ENCODE assay signal across 21 cellular contexts in the genomic region with DNA sequence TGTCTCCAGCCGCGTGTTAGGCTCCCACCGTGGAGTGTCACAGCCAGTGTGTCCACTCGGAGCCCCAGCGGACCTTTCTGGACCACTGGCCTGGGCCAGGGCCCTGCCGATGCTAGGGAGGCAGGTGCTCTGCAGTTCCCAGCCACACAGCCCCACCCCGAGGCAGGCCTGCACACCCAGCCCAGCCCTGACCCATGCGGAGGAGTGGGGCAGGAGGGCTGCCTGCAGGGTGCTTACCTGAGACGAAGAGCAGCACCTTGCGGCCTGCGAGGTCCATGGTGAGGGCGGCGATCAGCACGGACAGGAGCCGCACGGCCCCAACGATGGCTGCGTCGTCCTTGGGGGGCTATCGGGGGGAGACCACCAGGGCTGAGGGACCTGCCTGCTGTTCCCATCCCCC. TPM values are rescaled to one million over a fixed set of nuclear protein-coding genes. Genes with fewer than 3 reads are reported as not detected.
DNase-seq lines count a peak whose midpoint lies in the region; ATAC-seq, FAIRE-seq and TF ChIP-seq lines count a peak whose summit lies in the region.
"Had no signal": no experiment of that assay in that cellular context is flagged by ENCODE, and none has a peak within 500 bp of the region (broad histone marks: within the 10 kb centered on the region; RNA-seq: fewer than 3 reads in every experiment).

No MANE protein-coding gene starts in this region.

- POLR2A ChIA-PET in HepG2 (lab: Yijun Ruan, JAX), result no interaction called here
- POLR2A ChIA-PET in MCF 10A (lab: Yijun Ruan, JAX), result no interaction called here

- H4K8ac ChIP-seq in neuronal stem cell (ENCODE audit: low read depth, low read length), result no peak overlapping the region

- H2BK5ac ChIP-seq in neuronal stem cell (ENCODE audit: low read length), result no peak overlapping the region

- TF ChIP-seq EP300 in HepG2 (IDR thresholded peaks at IDR 0.05; ENCODE audit: low read depth in 2 of 2, low read length in 2 of 2) (no peak), HepG2 (CRISPR knock-in tag; IDR thresholded peaks at IDR 0.05; ENCODE audit: borderline replicate concordance) (no peak)

- H3K79me2 ChIP-seq in HepG2 (ENCODE audit: insufficient read depth, low read length), result no peaks in the 10 kb centered on the region

- H3K4me1 ChIP-seq in HepG2 (ENCODE audit: insufficient read depth, low read length), result peaks cover 24% of the 10 kb centered on the region
- H3K4me1 ChIP-seq in right lobe of liver, result peaks cover 0 to 11% (median 0%) of the 10 kb centered on the region in 4 donors
- H3K4me1 ChIP-seq in neuronal stem cell (ENCODE audit: control insufficient read depth in 2 of 2, insufficient read depth in 1 of 2, low read depth in 1 of 2, low read length in 2 of 2), result peaks cover 4 to 8% of the 10 kb centered on the region in 2 donors

- no peaks in the 10 kb centered on the region for H3K4me1 Mint-ChIP-seq in MCF 10A (ENCODE audit: insufficient read depth, unreplicated experiment)
- H3K4me1 Mint-ChIP-seq: CD4-positive, alpha-beta memory T cell had no signal

- no peak overlapping the region for H2BK120ac ChIP-seq in neuronal stem cell (ENCODE audit: low read depth, low read length)

- no peak for FAIRE-seq in HepG2 (lab: Jason Lieb, UNC)
- FAIRE-seq: GM19239 had no signal

- no peaks in the 10 kb centered on the region for H3K27me3 Mint-ChIP-seq in MCF 10A (ENCODE audit: insufficient read depth, unreplicated experiment)
- H3K27me3 Mint-ChIP-seq: CD4-positive, alpha-beta memory T cell had no signal

- H3K36me3 ChIP-seq in HepG2 (replicated peaks in 1 of 2; ENCODE audit: control insufficient read depth in 1 of 2, insufficient read depth in 2 of 2, low read length in 2 of 2) (peaks cover 2 to 3% of the 10 kb centered on the region in 2 experiments; a peak in 1 of 5 replicates), right lobe of liver (peaks cover 0 to 7% (median 0%) of the 10 kb centered on the region in 4 donors), neuronal stem cell (replicated peaks in 1 of 2; ENCODE audit: control insufficient read depth in 2 of 2, insufficient read depth in 2 of 2, low read length in 2 of 2) (peaks cover 14 to 54% of the 10 kb centered on the region in 2 donors)

- TF ChIP-seq POLR2A in HepG2 (IDR thresholded peaks at IDR 0.05; ENCODE audit: insufficient read depth in 1 of 2, low read depth in 2 of 2, low read length in 2 of 2) (no peak), right lobe of liver (IDR thresholded peaks at IDR 0.05) (no peak)

- H3K79me1 ChIP-seq in neuronal stem cell (ENCODE audit: low read depth, low read length), result peaks cover 8% of the 10 kb centered on the region

- no peak for TF ChIP-seq RAD21 in HepG2 (CRISPR knock-in tag; IDR thresholded peaks at IDR 0.05)

- 0 out of 2 replicates have a peak, but pooled peaks cover 2% of the 10 kb centered on the region for H4K20me1 ChIP-seq in HepG2 (ENCODE audit: insufficient read depth, low read length)

- peak overlapping the region; percentile 72 for H4K91ac ChIP-seq in neuronal stem cell (ENCODE audit: low read depth, low read length, poor library complexity)

- in situ Hi-C loops in HepG2 (cut with HindIII; ENCODE audit: extremely low pct_ligation_motif_present, low pct_unique_long_range_greater_than_20kb), result no loop called here

- 98% methylated on average over 9 of the region's 20 CpGs for WGBS in HepG2 (ENCODE audit: low lambda C conversion rate)
- no CpG with 5 or more reads among the region's 20 CpGs for WGBS in right lobe of liver (ENCODE audit: insufficient coverage, low coverage, low lambda C conversion rate, missing lambda C conversion rate)
- no CpG with 5 or more reads among the region's 20 CpGs for WGBS in neuronal stem cell (ENCODE audit: extremely low coverage in 2 of 2, insufficient read length in 2 of 2, insufficient replicate concordance in 1 of 2), 2 donors

- H3K23ac ChIP-seq in neuronal stem cell (ENCODE audit: low read depth, low read length, poor library complexity), result peak overlapping the region; percentile 85

- H2BK12ac ChIP-seq in neuronal stem cell (ENCODE audit: low read length), result no peak overlapping the region

- ATAC-seq in HepG2 (no peak), right lobe of liver (no peak)
- ATAC-seq: PC-3, SK-N-SH treated with all-trans-retinoic acid at 6 μM for 48 hours had no signal

- H3K27ac ChIP-seq in HepG2 (ENCODE audit: extremely low read length, insufficient read depth, low read length), result no peak overlapping the region
- H3K27ac ChIP-seq in right lobe of liver, result no peak overlapping the region
- H3K27ac ChIP-seq in neuronal stem cell (replicated peaks; ENCODE audit: low read length), result no peak overlapping the region

- DNase-seq in HepG2 (ENCODE audit: low spot score) (no peak), right lobe of liver (no peak), neuronal stem cell (ENCODE audit: low spot score) (no peak), MCF 10A (ENCODE audit: unreplicated experiment) (no peak)
- DNase-seq: 8988T; CD4-positive, alpha-beta memory T cell; H9; Karpas-422; MM.1S; NCI-H1092; NCI-H1436 treated with DMSO at 0.1 percent for 48 hours; NCI-H2029; NCI-H2171; NCI-H526; PC-3; RPMI8226; SIG-M5 had no signal

- no peak for TF ChIP-seq CTCF in HepG2 (CRISPR knock-in tag; IDR thresholded peaks at IDR 0.05)
- TF ChIP-seq CTCF in right lobe of liver (IDR thresholded peaks at IDR 0.05), result no peak
- TF ChIP-seq CTCF in MCF 10A (IDR thresholded peaks at IDR 0.05; ENCODE audit: unreplicated experiment), result no peak

- no peak overlapping the region for H3K9ac ChIP-seq in HepG2 (ENCODE audit: insufficient read depth, low read depth, low read length)
- no peak overlapping the region for H3K9ac ChIP-seq in neuronal stem cell (ENCODE audit: low read depth, low read length, poor library complexity)

- intact Hi-C loops in HepG2 (cut with micrococcal nuclease; ENCODE audit: unreplicated experiment), result no loop called here
- intact Hi-C loops in right lobe of liver (cut with DNase I), result no loop called here
- intact Hi-C loops in MCF 10A (cut with micrococcal nuclease), result no loop called here

- H3K18ac ChIP-seq in neuronal stem cell (ENCODE audit: low read length), result no peak overlapping the region

- no peak overlapping the region for H3K4me3 Mint-ChIP-seq in MCF 10A (ENCODE audit: unreplicated experiment)
- H3K4me3 Mint-ChIP-seq: CD4-positive, alpha-beta memory T cell; H9 had no signal

- CTCF ChIA-PET in HepG2 (lab: Yijun Ruan, JAX; ENCODE audit: low intra/inter-chr PET ratio, low total read pairs) (no interaction called here), MCF 10A (lab: Yijun Ruan, JAX) (interaction anchor here (0.6 kb wide), 1 partner anchor 470 kb away, joined by 3 read pairs; no protein-coding TSS in a partner anchor)

- no peaks in the 10 kb centered on the region for H3K9me3 Mint-ChIP-seq in MCF 10A (ENCODE audit: unreplicated experiment)
- H3K9me3 Mint-ChIP-seq: CD4-positive, alpha-beta memory T cell; H9 had no signal

- peak overlapping the region; percentile 38 for H3K14ac ChIP-seq in neuronal stem cell (ENCODE audit: low read length)

- no peak overlapping the region for H2BK15ac ChIP-seq in neuronal stem cell (ENCODE audit: low read length)

- H3K4ac ChIP-seq in neuronal stem cell (ENCODE audit: low read length), result peak overlapping the region; percentile 6

- H3K9me3 ChIP-seq in HepG2 (ENCODE audit: low read length), result no peaks in the 10 kb centered on the region
- no peaks in the 10 kb centered on the region for H3K9me3 ChIP-seq in right lobe of liver
- H3K9me3 ChIP-seq in neuronal stem cell (replicated peaks in 1 of 2; ENCODE audit: control insufficient read depth in 2 of 2, insufficient read depth in 1 of 2, low read depth in 1 of 2, low read length in 2 of 2), result no peaks in the 10 kb centered on the region

- H3K4me3 ChIP-seq in HepG2 (replicated peaks in 1 of 3; ENCODE audit: insufficient read depth in 1 of 3, low read depth in 2 of 3, low read length in 3 of 3) (no peak overlapping the region), right lobe of liver (no peak overlapping the region), neuronal stem cell (ENCODE audit: low read length in 2 of 2) (no peak overlapping the region)

- H3K4me2 ChIP-seq in HepG2 (ENCODE audit: low read depth, low read length) (no peak overlapping the region), neuronal stem cell (ENCODE audit: insufficient read depth, low read length, poor library complexity, severe bottlenecking) (no peak overlapping the region)

- peak overlapping the region; percentile 63 for H2AK5ac ChIP-seq in neuronal stem cell (ENCODE audit: low read depth, low read length)

- H2AFZ ChIP-seq in HepG2 (ENCODE audit: low read length) (no peak overlapping the region), neuronal stem cell (ENCODE audit: low read length) (no peak overlapping the region)

- no TSS peak for BruUV-seq in HepG2 (replicated peaks; lab: Mats Ljungman, UMichigan)
- no TSS peak for BruUV-seq in MCF 10A (replicated peaks; lab: Mats Ljungman, UMichigan)

- H3K36me3 Mint-ChIP-seq in MCF 10A (ENCODE audit: insufficient read depth, unreplicated experiment), result peaks cover 6% of the 10 kb centered on the region
- H3K36me3 Mint-ChIP-seq: CD4-positive, alpha-beta memory T cell had no signal

- no peak overlapping the region for H3K27ac Mint-ChIP-seq in MCF 10A (ENCODE audit: low read depth, unreplicated experiment)
- H3K27ac Mint-ChIP-seq: H9 had no signal

- H3K27me3 ChIP-seq in HepG2 (ENCODE audit: control insufficient read depth in 1 of 2, insufficient read depth in 2 of 2, low read length in 2 of 2) (no peaks in the 10 kb centered on the region), right lobe of liver (no peaks in the 10 kb centered on the region), neuronal stem cell (ENCODE audit: control insufficient read depth in 3 of 3, insufficient read depth in 3 of 3, low read depth in 1 of 3, low read length in 3 of 3) (no peaks in the 10 kb centered on the region)

RNA-seq across cellular contexts. Expression of gene SLC2A6, which starts 5.2 kb away (rescaled TPM):
- total RNA-seq in HepG2 (2016; rRNA removed; fragmentation: Illumina TruSeq; extraction: Trizol), result 6.3 and 15.0 TPM in 2 replicates
- 1.8 and 2.0 TPM in 2 replicates for total RNA-seq in HepG2 (2016; cell fraction: cytosol; rRNA removed; fragmentation: Illumina TruSeq; extraction: Trizol; ENCODE audit: low read depth)
- total RNA-seq in HepG2 (2016; cell fraction: insoluble cytoplasmic fraction; rRNA removed; fragmentation: Illumina TruSeq; extraction: Trizol), result 5.3 and 14.9 TPM in 2 replicates
- total RNA-seq in HepG2 (2016; cell fraction: membrane; rRNA removed; fragmentation: Illumina TruSeq; extraction: Trizol), result 4.5 and 4.6 TPM in 2 replicates
- 16.5 and 16.8 TPM in 2 replicates for total RNA-seq in HepG2 (2016; cell fraction: nucleus; rRNA removed; fragmentation: Illumina TruSeq; extraction: Trizol)
- 4.1 and 9.1 TPM in 2 replicates for polyA plus RNA-seq in HepG2 (2011; rRNA removed)
- 5.0 and 5.7 TPM in 2 replicates for polyA plus RNA-seq in HepG2 (2011; cell fraction: cytosol; rRNA removed)
- 7.2 and 12.6 TPM in 2 replicates for polyA plus RNA-seq in HepG2 (2011; cell fraction: nucleus; rRNA removed)
- polyA plus RNA-seq in HepG2 (2012), result 2.1 and 4.5 TPM in 2 replicates
- polyA plus RNA-seq in HepG2 (2016; cell fraction: cytosol; fragmentation: Illumina TruSeq; extraction: Trizol; ENCODE audit: low read depth), result 1.7 and 2.0 TPM in 2 replicates
- 4.0 and 5.0 TPM in 2 replicates for polyA plus RNA-seq in HepG2 (2016; cell fraction: insoluble cytoplasmic fraction; fragmentation: Illumina TruSeq; extraction: Trizol; ENCODE audit: low read depth)
- 2.7 and 3.1 TPM in 2 replicates for polyA plus RNA-seq in HepG2 (2016; cell fraction: membrane; fragmentation: Illumina TruSeq; extraction: Trizol; ENCODE audit: low read depth)
- 22.0 and 22.4 TPM in 2 replicates for polyA plus RNA-seq in HepG2 (2016; cell fraction: nucleus; fragmentation: Illumina TruSeq; extraction: Trizol; ENCODE audit: insufficient read depth, low read depth)
- 16.3 and 18.5 TPM in 2 replicates for polyA minus RNA-seq in HepG2 (2011; rRNA and poly(A)+ RNA removed; ENCODE audit: low replicate concordance)
- 6.5 and 7.4 TPM in 2 replicates for polyA minus RNA-seq in HepG2 (2011; cell fraction: cytosol; rRNA and poly(A)+ RNA removed)
- polyA minus RNA-seq in HepG2 (2011; cell fraction: nucleus; rRNA and poly(A)+ RNA removed), result 9.1 and 12.8 TPM in 2 replicates
- 1 to 10 TPM in 5 of 6 experiments, under 1 TPM in 1; 0.88 to 6.8 (median 2.8) TPM for total RNA-seq in right lobe of liver
- polyA plus RNA-seq in neuronal stem cell (2013, experiment 1 of 2), result 3.7 TPM
- polyA plus RNA-seq in neuronal stem cell (2013, experiment 2 of 2), result 3.8 TPM
- total RNA-seq in MCF 10A (2022), result 0.32 and 0.42 TPM in 2 replicates

RNA-seq across cellular contexts. Expression of gene CACFD1, which starts 14.0 kb away (rescaled TPM):
- 8.2 and 13.8 TPM in 2 replicates for total RNA-seq in HepG2 (2016; rRNA removed; fragmentation: Illumina TruSeq; extraction: Trizol)
- total RNA-seq in HepG2 (2016; cell fraction: cytosol; rRNA removed; fragmentation: Illumina TruSeq; extraction: Trizol; ENCODE audit: low read depth), result 3.2 and 3.9 TPM in 2 replicates
- 7.9 and 15.6 TPM in 2 replicates for total RNA-seq in HepG2 (2016; cell fraction: insoluble cytoplasmic fraction; rRNA removed; fragmentation: Illumina TruSeq; extraction: Trizol)
- total RNA-seq in HepG2 (2016; cell fraction: membrane; rRNA removed; fragmentation: Illumina TruSeq; extraction: Trizol), result 10.0 and 11.4 TPM in 2 replicates
- total RNA-seq in HepG2 (2016; cell fraction: nucleus; rRNA removed; fragmentation: Illumina TruSeq; extraction: Trizol), result 12.1 and 14.4 TPM in 2 replicates
- 14.6 and 21.3 TPM in 2 replicates for polyA plus RNA-seq in HepG2 (2011; rRNA removed)
- polyA plus RNA-seq in HepG2 (2011; cell fraction: cytosol; rRNA removed), result 13.1 and 15.4 TPM in 2 replicates
- polyA plus RNA-seq in HepG2 (2011; cell fraction: nucleus; rRNA removed), result 33.2 and 35.5 TPM in 2 replicates
- polyA plus RNA-seq in HepG2 (2012), result 12.0 and 17.4 TPM in 2 replicates
- polyA plus RNA-seq in HepG2 (2016; cell fraction: cytosol; fragmentation: Illumina TruSeq; extraction: Trizol; ENCODE audit: low read depth), result 3.2 and 4.4 TPM in 2 replicates
- polyA plus RNA-seq in HepG2 (2016; cell fraction: insoluble cytoplasmic fraction; fragmentation: Illumina TruSeq; extraction: Trizol; ENCODE audit: low read depth), result 8.6 and 9.0 TPM in 2 replicates
- 8.8 and 9.3 TPM in 2 replicates for polyA plus RNA-seq in HepG2 (2016; cell fraction: membrane; fragmentation: Illumina TruSeq; extraction: Trizol; ENCODE audit: low read depth)
- 20.0 and 22.0 TPM in 2 replicates for polyA plus RNA-seq in HepG2 (2016; cell fraction: nucleus; fragmentation: Illumina TruSeq; extraction: Trizol; ENCODE audit: insufficient read depth, low read depth)
- polyA minus RNA-seq in HepG2 (2011; rRNA and poly(A)+ RNA removed; ENCODE audit: low replicate concordance), result 8.1 and 55.0 TPM in 2 replicates
- polyA minus RNA-seq in HepG2 (2011; cell fraction: cytosol; rRNA and poly(A)+ RNA removed), result 7.1 and 8.0 TPM in 2 replicates
- 25.4 and 28.7 TPM in 2 replicates for polyA minus RNA-seq in HepG2 (2011; cell fraction: nucleus; rRNA and poly(A)+ RNA removed)
- total RNA-seq in right lobe of liver, result 10 to 100 TPM; 23.5 to 39.8 (median 32.9) TPM
- 18.8 TPM for polyA plus RNA-seq in neuronal stem cell (2013, experiment 1 of 2)
- polyA plus RNA-seq in neuronal stem cell (2013, experiment 2 of 2), result 19.4 TPM
- 1.5 and 3.4 TPM in 2 replicates for total RNA-seq in MCF 10A (2022)

RNA-seq across cellular contexts. Expression of gene MYMK, which starts 51.0 kb away (rescaled TPM):
- total RNA-seq in HepG2 (2016; rRNA removed; fragmentation: Illumina TruSeq; extraction: Trizol) (not detected in 2 replicates), right lobe of liver (not detected), MCF 10A (2022) (not detected in 2 replicates)
- not detected in 2 replicates for total RNA-seq in HepG2 (2016; cell fraction: cytosol; rRNA removed; fragmentation: Illumina TruSeq; extraction: Trizol; ENCODE audit: low read depth)
- total RNA-seq in HepG2 (2016; cell fraction: insoluble cytoplasmic fraction; rRNA removed; fragmentation: Illumina TruSeq; extraction: Trizol), result not detected in 2 replicates
- not detected in 2 replicates for total RNA-seq in HepG2 (2016; cell fraction: membrane; rRNA removed; fragmentation: Illumina TruSeq; extraction: Trizol)
- not detected in 2 replicates for total RNA-seq in HepG2 (2016; cell fraction: nucleus; rRNA removed; fragmentation: Illumina TruSeq; extraction: Trizol)
- not detected in 2 replicates for polyA plus RNA-seq in HepG2 (2011; rRNA removed)
- polyA plus RNA-seq in HepG2 (2011; cell fraction: cytosol; rRNA removed), result not detected in 2 replicates
- not detected in 2 replicates for polyA plus RNA-seq in HepG2 (2011; cell fraction: nucleus; rRNA removed)
- polyA plus RNA-seq in HepG2 (2012), result not detected in 2 replicates
- polyA plus RNA-seq in HepG2 (2016; cell fraction: cytosol; fragmentation: Illumina TruSeq; extraction: Trizol; ENCODE audit: low read depth), result not detected in 2 replicates
- not detected in 2 replicates for polyA plus RNA-seq in HepG2 (2016; cell fraction: insoluble cytoplasmic fraction; fragmentation: Illumina TruSeq; extraction: Trizol; ENCODE audit: low read depth)
- not detected in 2 replicates for polyA plus RNA-seq in HepG2 (2016; cell fraction: membrane; fragmentation: Illumina TruSeq; extraction: Trizol; ENCODE audit: low read depth)
- polyA plus RNA-seq in HepG2 (2016; cell fraction: nucleus; fragmentation: Illumina TruSeq; extraction: Trizol; ENCODE audit: insufficient read depth, low read depth), result not detected in 2 replicates
- not detected in 2 replicates for polyA minus RNA-seq in HepG2 (2011; rRNA and poly(A)+ RNA removed; ENCODE audit: low replicate concordance)
- polyA minus RNA-seq in HepG2 (2011; cell fraction: cytosol; rRNA and poly(A)+ RNA removed), result not detected in 2 replicates
- not detected in 2 replicates for polyA minus RNA-seq in HepG2 (2011; cell fraction: nucleus; rRNA and poly(A)+ RNA removed)
- not detected for polyA plus RNA-seq in neuronal stem cell (2013, experiment 1 of 2)
- polyA plus RNA-seq in neuronal stem cell (2013, experiment 2 of 2), result not detected
- total RNA-seq: CD4-positive, alpha-beta memory T cell; H9; HT-29; PC-3 had no signal
- polyA plus RNA-seq: AG04450; CD4-positive, alpha-beta memory T cell had no signal

RNA-seq across cellular contexts. Expression of gene ADAMTS13, which starts 51.6 kb away (rescaled TPM):
- total RNA-seq in HepG2 (2016; rRNA removed; fragmentation: Illumina TruSeq; extraction: Trizol) (0.69 and 0.91 TPM in 2 replicates), right lobe of liver (10 to 100 TPM in 3 of 6 experiments, 1 to 10 TPM in 3; 8.1 to 27.7 (median 11.3) TPM), MCF 10A (2022) (4.1 and 6.1 TPM in 2 replicates)
- total RNA-seq in HepG2 (2016; cell fraction: cytosol; rRNA removed; fragmentation: Illumina TruSeq; extraction: Trizol; ENCODE audit: low read depth), result 0.26 and 0.30 TPM in 2 replicates
- total RNA-seq in HepG2 (2016; cell fraction: insoluble cytoplasmic fraction; rRNA removed; fragmentation: Illumina TruSeq; extraction: Trizol), result 0.22 and 0.91 TPM in 2 replicates
- total RNA-seq in HepG2 (2016; cell fraction: membrane; rRNA removed; fragmentation: Illumina TruSeq; extraction: Trizol), result 0.21 and 0.37 TPM in 2 replicates
- total RNA-seq in HepG2 (2016; cell fraction: nucleus; rRNA removed; fragmentation: Illumina TruSeq; extraction: Trizol), result 0.78 and 1.4 TPM in 2 replicates
- 4.5 and 5.0 TPM in 2 replicates for polyA plus RNA-seq in HepG2 (2011; rRNA removed)
- 1.2 and 2.2 TPM in 2 replicates for polyA plus RNA-seq in HepG2 (2011; cell fraction: cytosol; rRNA removed)
- 35.9 and 63.7 TPM in 2 replicates for polyA plus RNA-seq in HepG2 (2011; cell fraction: nucleus; rRNA removed)
- 1.4 and 2.0 TPM in 2 replicates for polyA plus RNA-seq in HepG2 (2012)
- polyA plus RNA-seq in HepG2 (2016; cell fraction: cytosol; fragmentation: Illumina TruSeq; extraction: Trizol; ENCODE audit: low read depth), result 0.12 and 0.16 TPM in 2 replicates
- polyA plus RNA-seq in HepG2 (2016; cell fraction: insoluble cytoplasmic fraction; fragmentation: Illumina TruSeq; extraction: Trizol; ENCODE audit: low read depth), result 0.48 and 0.73 TPM in 2 replicates
- polyA plus RNA-seq in HepG2 (2016; cell fraction: membrane; fragmentation: Illumina TruSeq; extraction: Trizol; ENCODE audit: low read depth), result 0.14 and 0.23 TPM in 2 replicates
- 4.6 TPM in 2 replicates for polyA plus RNA-seq in HepG2 (2016; cell fraction: nucleus; fragmentation: Illumina TruSeq; extraction: Trizol; ENCODE audit: insufficient read depth, low read depth)
- polyA minus RNA-seq in HepG2 (2011; rRNA and poly(A)+ RNA removed; ENCODE audit: low replicate concordance), result 0.75 and 1.4 TPM in 2 replicates
- polyA minus RNA-seq in HepG2 (2011; cell fraction: cytosol; rRNA and poly(A)+ RNA removed), result 0.30 and 0.62 TPM in 2 replicates
- 2.4 and 3.1 TPM in 2 replicates for polyA minus RNA-seq in HepG2 (2011; cell fraction: nucleus; rRNA and poly(A)+ RNA removed)
- 4.0 TPM for polyA plus RNA-seq in neuronal stem cell (2013, experiment 1 of 2)
- polyA plus RNA-seq in neuronal stem cell (2013, experiment 2 of 2), result 3.9 TPM
- polyA plus RNA-seq: CD4-positive, alpha-beta memory T cell had no signal

RNA-seq across cellular contexts. Expression of gene REXO4, which starts 55.9 kb away (rescaled TPM):
- total RNA-seq in HepG2 (2016; rRNA removed; fragmentation: Illumina TruSeq; extraction: Trizol) (30.4 and 32.9 TPM in 2 replicates), right lobe of liver (10 to 100 TPM in 5 of 6 experiments, 1 to 10 TPM in 1; 9.5 to 19.9 (median 12.0) TPM), MCF 10A (2022) (26.0 and 38.1 TPM in 2 replicates)
- 13.1 and 13.7 TPM in 2 replicates for total RNA-seq in HepG2 (2016; cell fraction: cytosol; rRNA removed; fragmentation: Illumina TruSeq; extraction: Trizol; ENCODE audit: low read depth)
- 30.5 and 30.8 TPM in 2 replicates for total RNA-seq in HepG2 (2016; cell fraction: insoluble cytoplasmic fraction; rRNA removed; fragmentation: Illumina TruSeq; extraction: Trizol)
- 26.1 and 26.5 TPM in 2 replicates for total RNA-seq in HepG2 (2016; cell fraction: membrane; rRNA removed; fragmentation: Illumina TruSeq; extraction: Trizol)
- 13.7 and 15.5 TPM in 2 replicates for total RNA-seq in HepG2 (2016; cell fraction: nucleus; rRNA removed; fragmentation: Illumina TruSeq; extraction: Trizol)
- 18.5 and 20.2 TPM in 2 replicates for polyA plus RNA-seq in HepG2 (2011; rRNA removed)
- 20.6 and 24.2 TPM in 2 replicates for polyA plus RNA-seq in HepG2 (2011; cell fraction: cytosol; rRNA removed)
- 13.1 and 13.9 TPM in 2 replicates for polyA plus RNA-seq in HepG2 (2011; cell fraction: nucleus; rRNA removed)
- 18.4 and 20.8 TPM in 2 replicates for polyA plus RNA-seq in HepG2 (2012)
- polyA plus RNA-seq in HepG2 (2016; cell fraction: cytosol; fragmentation: Illumina TruSeq; extraction: Trizol; ENCODE audit: low read depth), result 13.2 and 14.9 TPM in 2 replicates
- 40.1 and 41.2 TPM in 2 replicates for polyA plus RNA-seq in HepG2 (2016; cell fraction: insoluble cytoplasmic fraction; fragmentation: Illumina TruSeq; extraction: Trizol; ENCODE audit: low read depth)
- 23.2 and 24.3 TPM in 2 replicates for polyA plus RNA-seq in HepG2 (2016; cell fraction: membrane; fragmentation: Illumina TruSeq; extraction: Trizol; ENCODE audit: low read depth)
- polyA plus RNA-seq in HepG2 (2016; cell fraction: nucleus; fragmentation: Illumina TruSeq; extraction: Trizol; ENCODE audit: insufficient read depth, low read depth), result 25.0 and 27.5 TPM in 2 replicates
- polyA minus RNA-seq in HepG2 (2011; rRNA and poly(A)+ RNA removed; ENCODE audit: low replicate concordance), result 29.1 and 46.3 TPM in 2 replicates
- 14.4 and 15.3 TPM in 2 replicates for polyA minus RNA-seq in HepG2 (2011; cell fraction: cytosol; rRNA and poly(A)+ RNA removed)
- polyA minus RNA-seq in HepG2 (2011; cell fraction: nucleus; rRNA and poly(A)+ RNA removed), result 16.2 TPM in 2 replicates
- 29.0 TPM for polyA plus RNA-seq in neuronal stem cell (2013, experiment 1 of 2)
- polyA plus RNA-seq in neuronal stem cell (2013, experiment 2 of 2), result 28.1 TPM
